34 cellular contexts compared by ENCODE assay signal in genomic region chr15:100292010-100292409, GRCh38.
"Had no signal": no experiment of that assay in that cellular context is flagged by ENCODE, and none has a peak within 500 bp of the region (broad histone marks: within the 10 kb centered on the region; RNA-seq: fewer than 3 reads in every experiment).

No MANE protein-coding gene starts in this region.

- H3K9me3 ChIP-seq: ascending aorta had no signal

- H3K36me3 ChIP-seq: ascending aorta, cardiac muscle cell, WERI-Rb-1 had no signal

- H3K36me3 Mint-ChIP-seq: activated CD8-positive, alpha-beta memory T cell treated with anti-CD3 and anti-CD28 coated beads, Interleukin-2, amount 10 ng/mL, durations not matched to agents 7 days and 5 days; activated naive CD8-positive, alpha-beta T cell treated with anti-CD3 and anti-CD28 coated beads, Interleukin-2, amount 10 ng/mL, durations not matched to agents 7 days and 5 days had no signal

- DNase-seq: activated CD4-positive, alpha-beta memory T cell treated with anti-CD3 and anti-CD28 coated beads, Interleukin-2, amount 10 ng/mL, durations not matched to agents 7 days and 5 days; activated CD4-positive, alpha-beta T cell treated with anti-CD3 and anti-CD28 coated beads for 1 hour; activated CD4-positive, alpha-beta T cell treated with anti-CD3 and anti-CD28 coated beads for 4 hours; activated CD4-positive, alpha-beta T cell treated with anti-CD3 and anti-CD28 coated beads, Interleukin-2, amount 10 ng/mL, durations not matched to agents 7 days and 5 days; activated CD4-positive, alpha-beta T cell treated with anti-CD3 and anti-CD28 coated beads, Interleukin-2, amount 50 U/mL, for 48 hours; activated CD4-positive, CD25-positive, alpha-beta regulatory T cell; activated CD8-positive, alpha-beta memory T cell treated with anti-CD3 and anti-CD28 coated beads for 24 hours; activated CD8-positive, alpha-beta memory T cell treated with anti-CD3 and anti-CD28 coated beads, Interleukin-2, amount 10 ng/mL, durations not matched to agents 7 days and 5 days; activated CD8-positive, alpha-beta memory T cell treated with anti-CD3 and anti-CD28 coated beads, Interleukin-2, amount 50 U/mL, for 48 hours; activated effector memory CD4-positive, alpha-beta T cell treated with Interleukin-2 at 50 U/mL for 16 hours; activated gamma-delta T cell; activated naive CD4-positive, alpha-beta T cell treated with anti-CD3 and anti-CD28 coated beads, Interleukin-2, amount 10 ng/mL, durations not matched to agents 7 days and 5 days; activated naive CD4-positive, alpha-beta T cell treated with Interleukin-2 at 50 U/mL for 16 hours; activated naive CD8-positive, alpha-beta T cell treated with anti-CD3 and anti-CD28 coated beads, Interleukin-2, amount 10 ng/mL, durations not matched to agents 7 days and 5 days; activated naive CD8-positive, alpha-beta T cell treated with anti-CD3 and anti-CD28 coated beads, Interleukin-2, amount 50 U/mL, for 24 hours; activated T-cell treated with anti-CD3 and anti-CD28 coated beads, Interleukin-2, amount 50 U/mL, for 24 hours; activated T-cell treated with anti-CD3 and anti-CD28 coated beads, Interleukin-2, amount 50 U/mL, for 48 hours; amygdala; anterior cingulate cortex; caudate nucleus; cerebellar nuclear complex; T-cell; T-helper 17 cell; T1000; WERI-Rb-1 had no signal

- H3K27me3 Mint-ChIP-seq: activated CD4-positive, alpha-beta memory T cell treated with anti-CD3 and anti-CD28 coated beads, Interleukin-2, amount 10 ng/mL, durations not matched to agents 7 days and 5 days; activated CD4-positive, alpha-beta T cell treated with anti-CD3 and anti-CD28 coated beads, Interleukin-2, amount 10 ng/mL, durations not matched to agents 7 days and 5 days; activated CD8-positive, alpha-beta memory T cell treated with anti-CD3 and anti-CD28 coated beads, Interleukin-2, amount 10 ng/mL, durations not matched to agents 7 days and 5 days; activated naive CD4-positive, alpha-beta T cell treated with anti-CD3 and anti-CD28 coated beads, Interleukin-2, amount 10 ng/mL, durations not matched to agents 7 days and 5 days; activated naive CD4-positive, alpha-beta T cell treated with anti-CD3 and anti-CD28 coated beads, Interleukin-2, amount 50 U/mL, for 24 hours; activated naive CD8-positive, alpha-beta T cell; activated naive CD8-positive, alpha-beta T cell treated with anti-CD3 and anti-CD28 coated beads, Interleukin-2, amount 50 U/mL, for 24 hours; activated T-cell treated with anti-CD3 and anti-CD28 coated beads, Interleukin-2, amount 50 U/mL, for 24 hours; central memory CD8-positive, alpha-beta T cell; T-cell; T-helper 17 cell had no signal

- H3K4me1 Mint-ChIP-seq: activated CD4-positive, alpha-beta memory T cell treated with anti-CD3 and anti-CD28 coated beads, Interleukin-2, amount 10 ng/mL, durations not matched to agents 7 days and 5 days; activated naive CD4-positive, alpha-beta T cell treated with anti-CD3 and anti-CD28 coated beads, Interleukin-2, amount 10 ng/mL, durations not matched to agents 7 days and 5 days; brain; WTC11 had no signal

- H3K4me3 ChIP-seq: ascending aorta, cardiac muscle cell had no signal

- H3K27ac Mint-ChIP-seq: activated CD4-positive, alpha-beta memory T cell treated with anti-CD3 and anti-CD28 coated beads, Interleukin-2, amount 10 ng/mL, durations not matched to agents 7 days and 5 days; activated CD4-positive, alpha-beta T cell treated with anti-CD3 and anti-CD28 coated beads, Interleukin-2, amount 10 ng/mL, durations not matched to agents 7 days and 5 days; activated CD8-positive, alpha-beta memory T cell treated with anti-CD3 and anti-CD28 coated beads, Interleukin-2, amount 10 ng/mL, durations not matched to agents 7 days and 5 days; activated naive CD4-positive, alpha-beta T cell treated with anti-CD3 and anti-CD28 coated beads, Interleukin-2, amount 10 ng/mL, durations not matched to agents 7 days and 5 days; activated naive CD4-positive, alpha-beta T cell treated with anti-CD3 and anti-CD28 coated beads, Interleukin-2, amount 50 U/mL, for 24 hours; activated naive CD8-positive, alpha-beta T cell; activated naive CD8-positive, alpha-beta T cell treated with anti-CD3 and anti-CD28 coated beads, Interleukin-2, amount 10 ng/mL, durations not matched to agents 7 days and 5 days; activated naive CD8-positive, alpha-beta T cell treated with anti-CD3 and anti-CD28 coated beads, Interleukin-2, amount 50 U/mL, for 24 hours; activated T-cell treated with anti-CD3 and anti-CD28 coated beads, Interleukin-2, amount 50 U/mL, for 24 hours; activated T-helper 2 cell treated with anti-CD3 and anti-CD28 coated beads, Interferon-gamma antibody, Interleukin-2, Interleukin-4, amounts not matched to agents 10 μg/mL and 5 μg/mL and 100 μg/mL, durations not matched to agents 14 hours and 24 hours and 36 hours; brain; T-helper 17 cell; WTC11 had no signal

- H3K27me3 ChIP-seq: ascending aorta, cardiac muscle cell had no signal

- H3K27ac ChIP-seq: ascending aorta, cardiac muscle cell, WERI-Rb-1 had no signal

- H3K4me3 Mint-ChIP-seq: activated CD4-positive, alpha-beta memory T cell treated with anti-CD3 and anti-CD28 coated beads, Interleukin-2, amount 10 ng/mL, durations not matched to agents 7 days and 5 days; activated CD4-positive, alpha-beta T cell treated with anti-CD3 and anti-CD28 coated beads, Interleukin-2, amount 10 ng/mL, durations not matched to agents 7 days and 5 days; activated CD8-positive, alpha-beta memory T cell treated with anti-CD3 and anti-CD28 coated beads, Interleukin-2, amount 10 ng/mL, durations not matched to agents 7 days and 5 days; activated naive CD4-positive, alpha-beta T cell treated with anti-CD3 and anti-CD28 coated beads, Interleukin-2, amount 10 ng/mL, durations not matched to agents 7 days and 5 days; activated naive CD4-positive, alpha-beta T cell treated with anti-CD3 and anti-CD28 coated beads, Interleukin-2, amount 50 U/mL, for 24 hours; activated naive CD8-positive, alpha-beta T cell; activated naive CD8-positive, alpha-beta T cell treated with anti-CD3 and anti-CD28 coated beads, Interleukin-2, amount 10 ng/mL, durations not matched to agents 7 days and 5 days; activated naive CD8-positive, alpha-beta T cell treated with anti-CD3 and anti-CD28 coated beads, Interleukin-2, amount 50 U/mL, for 24 hours; activated T-cell treated with anti-CD3 and anti-CD28 coated beads, Interleukin-2, amount 50 U/mL, for 24 hours; brain; central memory CD8-positive, alpha-beta T cell; T-cell; T-helper 17 cell; WTC11 had no signal

- ATAC-seq: activated CD4-positive, CD25-positive, alpha-beta regulatory T cell treated with anti-CD3 and anti-CD28 coated beads, Interleukin-2, amount 50 U/mL, for 24 hours; activated CD8-positive, alpha-beta memory T cell treated with anti-CD3 and anti-CD28 coated beads, Interleukin-2, amount 10 ng/mL, durations not matched to agents 7 days and 5 days; activated naive CD8-positive, alpha-beta T cell treated with anti-CD3 and anti-CD28 coated beads, Interleukin-2, amount 50 U/mL, for 24 hours; T-cell; T-helper 17 cell; WTC11 had no signal
